ENCODE assay signal across 25 cellular contexts in the genomic region with DNA sequence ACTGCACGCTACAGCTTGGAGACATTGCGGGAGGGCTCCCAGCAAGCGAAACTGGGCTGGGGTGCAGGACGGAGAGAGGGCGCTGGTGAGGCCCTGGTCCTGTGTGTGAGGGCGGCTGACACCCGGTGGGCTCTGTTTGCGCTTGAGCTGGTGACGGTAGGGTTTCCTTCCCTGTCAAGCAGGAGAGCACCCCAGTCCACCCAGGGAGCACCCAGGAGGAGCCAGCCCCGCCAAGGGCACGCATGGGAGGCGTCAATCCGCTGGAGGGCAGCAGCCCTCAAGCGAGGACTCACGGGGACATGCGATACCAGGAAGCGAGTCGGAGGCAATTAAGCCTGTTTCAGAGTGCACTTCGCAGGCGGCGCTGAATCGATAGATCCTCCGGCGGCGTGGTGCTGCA.
DNase-seq lines count a peak whose midpoint lies in the region; ATAC-seq and TF ChIP-seq lines count a peak whose summit lies in the region.
"Had no signal": no experiment of that assay in that cellular context is flagged by ENCODE, and none has a peak within 500 bp of the region (broad histone marks: within the 10 kb centered on the region; RNA-seq: fewer than 3 reads in every experiment).

No MANE protein-coding gene starts in this region.

- no peak for ATAC-seq in stimulated activated naive CD8-positive, alpha-beta T cell treated with anti-CD3 and anti-CD28 coated beads, Interleukin-15, amount 100 ng/mL, for 72 hours
- ATAC-seq: activated CD8-positive, alpha-beta memory T cell treated with anti-CD3 and anti-CD28 coated beads, Interleukin-2, amount 10 ng/mL, durations not matched to agents 7 days and 5 days; activated naive CD8-positive, alpha-beta T cell treated with anti-CD3 and anti-CD28 coated beads, Interleukin-2, amount 50 U/mL, for 24 hours; foreskin keratinocyte had no signal

- H3K4me2 ChIP-seq in MM.1S (ENCODE audit: low read depth, low read length): no peak overlapping the region

- H3K27ac ChIP-seq in MM.1S (ENCODE audit: low read length): no peak overlapping the region
- H3K27ac ChIP-seq: 22Rv1, epithelial cell of prostate, foreskin keratinocyte, GM23248, HL-60, psoas muscle, SK-N-MC had no signal

- H3K36me3 ChIP-seq in MM.1S (replicated peaks; ENCODE audit: insufficient read depth, low read length): no peaks in the 10 kb centered on the region

- no peaks in the 10 kb centered on the region for H3K36me3 Mint-ChIP-seq in nephron progenitor cell (ENCODE audit: low read depth)
- H3K36me3 Mint-ChIP-seq: activated CD8-positive, alpha-beta memory T cell treated with anti-CD3 and anti-CD28 coated beads, Interleukin-2, amount 10 ng/mL, durations not matched to agents 7 days and 5 days had no signal

- H3K9me3 ChIP-seq in MM.1S (replicated peaks; ENCODE audit: insufficient read depth, low read length): no peaks in the 10 kb centered on the region
- H3K9me3 ChIP-seq: BE2C, psoas muscle had no signal

- H3K9me2 ChIP-seq in MM.1S (replicated peaks; ENCODE audit: insufficient read depth, low read length): no peaks in the 10 kb centered on the region

- H3K4me1 Mint-ChIP-seq in nephron progenitor cell: peaks cover 46% of the 10 kb centered on the region
- peaks cover 24% of the 10 kb centered on the region for H3K4me1 Mint-ChIP-seq in stimulated activated naive CD8-positive, alpha-beta T cell treated with anti-CD3 and anti-CD28 coated beads, Interleukin-15, amount 100 ng/mL, for 72 hours

- no peaks in the 10 kb centered on the region for H3K79me2 ChIP-seq in MM.1S (ENCODE audit: low read length)

- H3K27me3 ChIP-seq in MM.1S (replicated peaks; ENCODE audit: insufficient read depth, low read length): no peaks in the 10 kb centered on the region
- H3K27me3 ChIP-seq: BE2C, foreskin keratinocyte had no signal

- no peaks in the 10 kb centered on the region for H3K9me3 Mint-ChIP-seq in nephron progenitor cell
- H3K9me3 Mint-ChIP-seq in stimulated activated naive CD8-positive, alpha-beta T cell treated with anti-CD3 and anti-CD28 coated beads, Interleukin-15, amount 100 ng/mL, for 72 hours: no peaks in the 10 kb centered on the region
- H3K9me3 Mint-ChIP-seq: activated naive CD8-positive, alpha-beta T cell treated with anti-CD3 and anti-CD28 coated beads, Interleukin-2, amount 50 U/mL, for 24 hours; activated T-helper 2 cell treated with anti-CD3 and anti-CD28 coated beads, Interferon-gamma antibody, Interleukin-2, Interleukin-4, amounts not matched to agents 10 μg/mL and 5 μg/mL and 100 μg/mL, durations not matched to agents 14 hours and 24 hours and 36 hours; nephron had no signal

- H2AFZ ChIP-seq in MM.1S (ENCODE audit: low read length): no peak overlapping the region
- H2AFZ ChIP-seq: GM23248 had no signal

- H3K4me3 Mint-ChIP-seq in nephron progenitor cell: no peak overlapping the region
- H3K4me3 Mint-ChIP-seq in stimulated activated naive CD8-positive, alpha-beta T cell treated with anti-CD3 and anti-CD28 coated beads, Interleukin-15, amount 100 ng/mL, for 72 hours: no peak overlapping the region
- H3K4me3 Mint-ChIP-seq: activated CD8-positive, alpha-beta memory T cell treated with anti-CD3 and anti-CD28 coated beads, Interleukin-2, amount 10 ng/mL, durations not matched to agents 7 days and 5 days; activated naive CD8-positive, alpha-beta T cell treated with anti-CD3 and anti-CD28 coated beads, Interleukin-2, amount 50 U/mL, for 24 hours; dendritic cell treated with granulocyte-macrophage colony-stimulating factor and Interleukin-4, amounts not matched to agents 40 ng/mL and 50 ng/mL, for 4 days; nephron had no signal

- no peak for TF ChIP-seq CTCF in nephron progenitor cell (IDR thresholded peaks at IDR 0.05)
- TF ChIP-seq CTCF in MM.1S (IDR thresholded peaks at IDR 0.05; ENCODE audit: low read length): no peak

- H3K27ac Mint-ChIP-seq in nephron progenitor cell: peak overlapping the region; percentile 36
- H3K27ac Mint-ChIP-seq in stimulated activated naive CD8-positive, alpha-beta T cell treated with anti-CD3 and anti-CD28 coated beads, Interleukin-15, amount 100 ng/mL, for 72 hours: peak overlapping the region in 1 of 2 donors; percentile 94
- H3K27ac Mint-ChIP-seq: activated CD8-positive, alpha-beta memory T cell treated with anti-CD3 and anti-CD28 coated beads, Interleukin-2, amount 10 ng/mL, durations not matched to agents 7 days and 5 days; activated naive CD8-positive, alpha-beta T cell treated with anti-CD3 and anti-CD28 coated beads, Interleukin-2, amount 50 U/mL, for 24 hours; activated T-helper 2 cell treated with anti-CD3 and anti-CD28 coated beads, Interferon-gamma antibody, Interleukin-2, Interleukin-4, amounts not matched to agents 10 μg/mL and 5 μg/mL and 100 μg/mL, durations not matched to agents 14 hours and 24 hours and 36 hours; dendritic cell treated with granulocyte-macrophage colony-stimulating factor and Interleukin-4, amounts not matched to agents 40 ng/mL and 50 ng/mL, for 4 days; nephron had no signal

- no peaks in the 10 kb centered on the region for H4K20me1 ChIP-seq in MM.1S (ENCODE audit: insufficient read depth, low read length)

- H3K4me3 ChIP-seq in MM.1S (ENCODE audit: low read length): no peak overlapping the region
- H3K4me3 ChIP-seq: GM23248, psoas muscle, SK-N-MC had no signal

- H3K27me3 Mint-ChIP-seq in nephron progenitor cell (ENCODE audit: low read depth, poor library complexity): peaks cover 6% of the 10 kb centered on the region
- H3K27me3 Mint-ChIP-seq in stimulated activated naive CD8-positive, alpha-beta T cell treated with anti-CD3 and anti-CD28 coated beads, Interleukin-15, amount 100 ng/mL, for 72 hours: no peaks in the 10 kb centered on the region
- H3K27me3 Mint-ChIP-seq: activated naive CD8-positive, alpha-beta T cell treated with anti-CD3 and anti-CD28 coated beads, Interleukin-2, amount 50 U/mL, for 24 hours; dendritic cell treated with granulocyte-macrophage colony-stimulating factor and Interleukin-4, amounts not matched to agents 40 ng/mL and 50 ng/mL, for 4 days had no signal

- no peaks in the 10 kb centered on the region for H3F3A ChIP-seq in MM.1S (ENCODE audit: insufficient read depth, low read length)

- no peaks in the 10 kb centered on the region for H3K4me1 ChIP-seq in MM.1S (ENCODE audit: low read length)
- H3K4me1 ChIP-seq: foreskin keratinocyte had no signal

- no peak overlapping the region for H3K9ac ChIP-seq in MM.1S (ENCODE audit: low read length)
- H3K9ac ChIP-seq: GM23248 had no signal

- DNase-seq in DMS79 treated with DMSO at 0.1 percent for 48 hours (lab: John Stamatoyannopoulos, UW) (peak; percentile 92), DMS79 (lab: John Stamatoyannopoulos, UW) (no peak), NCI-H1092 treated with DMSO at 0.1 percent for 48 hours (lab: John Stamatoyannopoulos, UW) (peak; percentile 79), NCI-H345 (lab: John Stamatoyannopoulos, UW) (peak; percentile 95), nephron progenitor cell (no peak), MM.1S (no peak), CD1c-positive myeloid dendritic cell (ENCODE audit: extremely low spot score) (no peak)
- no peak for DNase-seq in stimulated activated naive CD8-positive, alpha-beta T cell treated with anti-CD3 and anti-CD28 coated beads, Interleukin-15, amount 100 ng/mL, for 72 hours
- DNase-seq: activated CD8-positive, alpha-beta memory T cell treated with anti-CD3 and anti-CD28 coated beads, Interleukin-2, amount 10 ng/mL, durations not matched to agents 7 days and 5 days; activated naive CD8-positive, alpha-beta T cell treated with anti-CD3 and anti-CD28 coated beads, Interleukin-2, amount 50 U/mL, for 24 hours; BE2C; foreskin keratinocyte; GM23248; kidney glomerular epithelial cell; mesendoderm; psoas muscle; stimulated activated CD4-positive, alpha-beta T cell treated with anti-CD3 and anti-CD28 coated beads, Interleukin-12 subunit alpha, Interleukin-12 subunit beta, amount 100 ng/mL, for 4 hours; T1000 had no signal

Comparison
In these comparisons a context has a peak if more than half of its experiments do, and no peak if none do; other contexts are left out.
1. DNase-seq: peak in DMS79 treated with DMSO at 0.1 percent for 48 hours (single experiment), NCI-H1092 treated with DMSO at 0.1 percent for 48 hours (single experiment) and NCI-H345 (single experiment); none in DMS79 (single experiment), nephron progenitor cell (single experiment), MM.1S (single experiment), CD1c-positive myeloid dendritic cell (single experiment) and stimulated activated naive CD8-positive, alpha-beta T cell treated with anti-CD3 and anti-CD28 coated beads, Interleukin-15, amount 100 ng/mL, for 72 hours (0 of 2).